17 cellular contexts compared by ENCODE assay signal in the genomic region with DNA sequence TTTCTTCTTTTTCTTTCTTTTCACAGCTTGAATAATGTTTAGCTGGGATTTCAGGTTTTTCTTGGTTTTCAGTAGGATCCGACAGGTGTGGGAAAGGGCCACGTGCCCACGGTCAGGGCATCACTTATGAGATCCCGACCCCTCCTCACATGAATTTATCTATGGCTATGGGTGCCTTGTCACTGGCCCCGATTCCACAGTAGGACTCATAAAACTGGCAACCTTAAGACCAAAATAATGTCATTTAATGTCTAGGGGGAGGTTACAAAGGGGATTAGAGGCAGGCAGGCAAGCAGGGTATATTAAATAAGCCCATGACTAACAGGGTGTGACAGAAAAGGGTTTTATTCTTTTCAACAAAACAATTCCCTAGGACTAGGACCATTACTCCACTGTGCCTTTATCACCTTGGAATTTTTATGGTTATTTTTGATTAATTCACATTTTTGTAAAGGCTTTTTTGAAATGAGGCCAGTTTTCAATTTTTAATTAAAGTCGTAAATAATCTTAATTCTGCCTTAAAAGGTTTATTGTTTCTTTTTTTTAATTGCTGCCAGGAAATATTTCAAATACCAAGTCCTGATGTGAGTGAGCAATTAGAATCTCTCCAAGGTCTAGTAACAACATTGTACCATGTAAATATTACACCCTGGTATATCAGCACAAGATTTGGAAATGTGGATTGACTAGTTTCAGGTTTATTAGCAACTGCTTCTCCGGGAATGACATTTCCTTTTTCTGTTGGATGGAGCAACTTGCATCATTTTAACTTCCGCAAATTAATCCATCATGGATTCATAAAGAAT.
DNase-seq lines count a peak whose midpoint lies in the region; ATAC-seq, FAIRE-seq and TF ChIP-seq lines count a peak whose summit lies in the region.
"Had no signal": no experiment of that assay in that cellular context is flagged by ENCODE, and none has a peak within 500 bp of the region (broad histone marks: within the 10 kb centered on the region; RNA-seq: fewer than 3 reads in every experiment).

No MANE protein-coding gene starts in this region.

- no peaks in the 10 kb centered on the region for H3K27me3 ChIP-seq in HAP-1 (ENCODE audit: low read depth)
- peaks cover 0 to 3% of the 10 kb centered on the region in 2 experiments for H3K27me3 ChIP-seq in endothelial cell of umbilical vein (ENCODE audit: control insufficient read depth in 2 of 2, insufficient read depth in 2 of 2, low read length in 2 of 2)
- no peaks in the 10 kb centered on the region for H3K27me3 ChIP-seq in neural progenitor cell
- H3K27me3 ChIP-seq: SJSA1 had no signal

- H3K4me1 ChIP-seq in HAP-1 (peaks cover 49% of the 10 kb centered on the region), endothelial cell of umbilical vein (ENCODE audit: control insufficient read depth, extremely low read depth, insufficient read depth, low read length) (no peaks in the 10 kb centered on the region), neural progenitor cell (peaks cover 35% of the 10 kb centered on the region)
- H3K4me1 ChIP-seq: SJSA1 had no signal

- H3K9me3 ChIP-seq in HAP-1 = no peaks in the 10 kb centered on the region
- H3K9me3 ChIP-seq in endothelial cell of umbilical vein (replicated peaks; ENCODE audit: control insufficient read depth, insufficient read depth, low read length) = no peaks in the 10 kb centered on the region
- no peaks in the 10 kb centered on the region for H3K9me3 ChIP-seq in neural progenitor cell (ENCODE audit: low read depth)
- H3K9me3 ChIP-seq: SJSA1 had no signal

- dilution Hi-C loops in endothelial cell of umbilical vein (cut with MboI; ENCODE audit: extremely low pct_ligation_motif_present, low sequenced_read_pairs) = no loop called here

- peak overlapping the region; percentile 12 for H3K4me3 Mint-ChIP-seq in neural progenitor cell
- no peak overlapping the region for H3K4me3 Mint-ChIP-seq in activated CD8-positive, alpha-beta T cell treated with anti-CD3 and anti-CD28 coated beads for 36 hours
- H3K4me3 Mint-ChIP-seq: GM23338, IgD-negative memory B cell had no signal

- no peaks in the 10 kb centered on the region for H4K20me1 ChIP-seq in endothelial cell of umbilical vein (replicated peaks; ENCODE audit: control insufficient read depth, extremely low read depth, insufficient read depth, low read length)
- H4K20me1 ChIP-seq in neural progenitor cell (ENCODE audit: low read depth) = no peaks in the 10 kb centered on the region

- POLR2A ChIA-PET in endothelial cell of umbilical vein (lab: Charles Lee) = no interaction called here
- POLR2A ChIA-PET in activated CD8-positive, alpha-beta T cell treated with anti-CD3 and anti-CD28 coated beads for 36 hours (lab: Charles Lee) = no interaction called here

- CTCF ChIA-PET in endothelial cell of umbilical vein (lab: Charles Lee) = no interaction called here
- CTCF ChIA-PET in activated CD8-positive, alpha-beta T cell treated with anti-CD3 and anti-CD28 coated beads for 36 hours (lab: Charles Lee) = no interaction called here

- DNase-seq in A172 (ENCODE audit: low spot score) (peak; percentile 77), HAP-1 (ENCODE audit: low spot score in 2 of 2) (peak; percentile 65 to 97), endothelial cell of umbilical vein (ENCODE audit: low read depth, low spot score) (no peak), neural progenitor cell (ENCODE audit: low spot score) (no peak), DMS53 treated with DMSO at 0.1 percent for 48 hours (lab: John Stamatoyannopoulos, UW; ENCODE audit: unreplicated experiment) (no peak)
- DNase-seq in activated CD8-positive, alpha-beta T cell treated with anti-CD3 and anti-CD28 coated beads for 36 hours = no peak
- DNase-seq: NCI-H187 treated with DMSO at 0.1 percent for 48 hours had no signal

- H3K36me3 Mint-ChIP-seq in neural progenitor cell = peaks cover 45% of the 10 kb centered on the region
- no peaks in the 10 kb centered on the region for H3K36me3 Mint-ChIP-seq in activated CD8-positive, alpha-beta T cell treated with anti-CD3 and anti-CD28 coated beads for 36 hours (ENCODE audit: low read depth)
- H3K36me3 Mint-ChIP-seq: IgD-negative memory B cell had no signal

- no peak for TF ChIP-seq CTCF in endothelial cell of umbilical vein (IDR thresholded peaks at IDR 0.05; ENCODE audit: extremely low read depth in 1 of 2, insufficient read depth in 1 of 2, low read depth in 1 of 2, low read length in 2 of 2)
- no peak for TF ChIP-seq CTCF in neural progenitor cell (IDR thresholded peaks at IDR 0.05)
- no peak for TF ChIP-seq CTCF in activated CD8-positive, alpha-beta T cell treated with anti-CD3 and anti-CD28 coated beads for 36 hours (IDR thresholded peaks at IDR 0.05)

- H2AFZ ChIP-seq in endothelial cell of umbilical vein (ENCODE audit: low read depth, low read length) (no peak overlapping the region), neural progenitor cell (replicated peaks) (no peak overlapping the region)
- H2AFZ ChIP-seq: GM23338 had no signal

- H3K4me1 Mint-ChIP-seq in neural progenitor cell = peaks cover 58% of the 10 kb centered on the region
- H3K4me1 Mint-ChIP-seq in activated CD8-positive, alpha-beta T cell treated with anti-CD3 and anti-CD28 coated beads for 36 hours (ENCODE audit: low read depth) = peaks cover 15% of the 10 kb centered on the region
- H3K4me1 Mint-ChIP-seq: IgD-negative memory B cell had no signal

- H3K27me3 Mint-ChIP-seq in neural progenitor cell (ENCODE audit: insufficient read depth, low read depth) = peaks cover 4% of the 10 kb centered on the region
- peaks cover 1% of the 10 kb centered on the region for H3K27me3 Mint-ChIP-seq in activated CD8-positive, alpha-beta T cell treated with anti-CD3 and anti-CD28 coated beads for 36 hours

- H3K79me2 ChIP-seq in endothelial cell of umbilical vein (ENCODE audit: control insufficient read depth, insufficient read depth, low read length) (no peaks in the 10 kb centered on the region), neural progenitor cell (ENCODE audit: low read depth) (no peaks in the 10 kb centered on the region)

- intact Hi-C loops in endothelial cell of umbilical vein (cut with micrococcal nuclease) = no loop called here
- intact Hi-C loops in activated CD8-positive, alpha-beta T cell treated with anti-CD3 and anti-CD28 coated beads for 36 hours (cut with micrococcal nuclease) = no loop called here

- H3K4me2 ChIP-seq in endothelial cell of umbilical vein (ENCODE audit: insufficient read depth, low read length) (no peak overlapping the region), neural progenitor cell (peak overlapping the region; percentile 39)
- H3K4me2 ChIP-seq: GM23338 had no signal

- H3K36me3 ChIP-seq in HAP-1 (replicated peaks) (no peaks in the 10 kb centered on the region), endothelial cell of umbilical vein (ENCODE audit: control insufficient read depth in 2 of 2, extremely low read depth in 1 of 2, insufficient read depth in 2 of 2, low read length in 2 of 2) (no peaks in the 10 kb centered on the region), neural progenitor cell (peaks cover 20% of the 10 kb centered on the region)
- H3K36me3 ChIP-seq: SJSA1 had no signal

- in situ Hi-C loops in HAP-1 (cut with MboI; ENCODE audit: low sequenced_read_pairs) = no loop called here

- peaks cover 8% of the 10 kb centered on the region for H3F3A ChIP-seq in neural progenitor cell (ENCODE audit: low read depth)

- H3K27ac Mint-ChIP-seq in neural progenitor cell = peak overlapping the region; percentile 91
- H3K27ac Mint-ChIP-seq in activated CD8-positive, alpha-beta T cell treated with anti-CD3 and anti-CD28 coated beads for 36 hours = no peak overlapping the region
- H3K27ac Mint-ChIP-seq: GM23338, IgD-negative memory B cell had no signal

- no TSS peak for BruUV-seq in endothelial cell of umbilical vein (replicated peaks; lab: Mats Ljungman, UMichigan)

- ATAC-seq in HG02763 (IDR thresholded peaks at IDR 0.05; ENCODE audit: unreplicated experiment) (no peak), GM21576 (IDR thresholded peaks at IDR 0.05; ENCODE audit: unreplicated experiment) (no peak)
- no peak for ATAC-seq in activated CD8-positive, alpha-beta T cell treated with anti-CD3 and anti-CD28 coated beads for 36 hours
- ATAC-seq: GM23338 had no signal

- no peak for TF ChIP-seq POLR2A in endothelial cell of umbilical vein (IDR thresholded peaks at IDR 0.05; ENCODE audit: low read depth, low read length)

- H3K4me3 ChIP-seq in HAP-1 = no peak overlapping the region
- H3K4me3 ChIP-seq in endothelial cell of umbilical vein (replicated peaks in 1 of 3; ENCODE audit: insufficient read depth in 1 of 3, low read depth in 1 of 3, low read length in 3 of 3) = no peak overlapping the region
- H3K4me3 ChIP-seq in neural progenitor cell = no peak overlapping the region
- H3K4me3 ChIP-seq: GM23338, SJSA1 had no signal

- no peak overlapping the region for H3K9ac ChIP-seq in endothelial cell of umbilical vein (replicated peaks; ENCODE audit: extremely low read depth, insufficient read depth, low read length)
- H3K9ac ChIP-seq in neural progenitor cell = no peak overlapping the region

- peak; percentile 33 for FAIRE-seq in endothelial cell of umbilical vein (lab: Jason Lieb, UNC)
- FAIRE-seq: A204.1, HTR-8/SVneo had no signal

- H3K9me3 Mint-ChIP-seq in neural progenitor cell = peaks cover 4% of the 10 kb centered on the region
- no peaks in the 10 kb centered on the region for H3K9me3 Mint-ChIP-seq in activated CD8-positive, alpha-beta T cell treated with anti-CD3 and anti-CD28 coated beads for 36 hours
- H3K9me3 Mint-ChIP-seq: GM23338 had no signal

- H3K9me1 ChIP-seq in endothelial cell of umbilical vein (replicated peaks; ENCODE audit: control insufficient read depth, extremely low read depth, insufficient read depth, low read length) = no peaks in the 10 kb centered on the region

- H3K27ac ChIP-seq in endothelial cell of umbilical vein (ENCODE audit: insufficient read depth, low read depth, low read length) = no peak overlapping the region
- H3K27ac ChIP-seq in neural progenitor cell = peak overlapping the region; percentile 35
- H3K27ac ChIP-seq: C4-2B, HL-60, RWPE1, SJSA1 had no signal

TF ChIP-seq in endothelial cell of umbilical vein, 7 proteins besides CTCF, POLR2A, EP300 and RAD21:
- TF ChIP-seq FOS (IDR thresholded peaks at IDR 0.05; ENCODE audit: borderline replicate concordance, insufficient read depth, low read length) (no peak), POLR2AphosphoS5 (IDR thresholded peaks at IDR 0.05; ENCODE audit: insufficient read depth, low read depth, low read length) (no peak), GATA2 (IDR thresholded peaks at IDR 0.05; ENCODE audit: insufficient read depth, insufficient read length, low read depth, low read length) (no peak), EZH2 (IDR thresholded peaks at IDR 0.05; ENCODE audit: borderline replicate concordance, low read depth, low read length, severe bottlenecking) (no peak), JUN (IDR thresholded peaks at IDR 0.05; ENCODE audit: borderline replicate concordance, insufficient read depth, insufficient read length, low read depth) (no peak), MYC (IDR thresholded peaks at IDR 0.05; ENCODE audit: low read depth, low read length) (no peak)
- TF ChIP-seq, protein P1, sequence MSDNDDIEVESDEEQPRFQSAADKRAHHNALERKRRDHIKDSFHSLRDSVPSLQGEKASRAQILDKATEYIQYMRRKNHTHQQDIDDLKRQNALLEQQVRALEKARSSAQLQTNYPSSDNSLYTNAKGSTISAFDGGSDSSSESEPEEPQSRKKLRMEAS (IDR thresholded peaks at IDR 0.05; ENCODE audit: insufficient read depth, insufficient read length) = no peak
TF ChIP-seq in endothelial cell of umbilical vein: peak in this region for 0.

Comparison
In these comparisons a context has a peak if more than half of its experiments do, and no peak if none do; other contexts are left out.
1. DNase-seq: peak in A172 (single experiment) and HAP-1 (2 of 2); none in endothelial cell of umbilical vein (single experiment), neural progenitor cell (single experiment), DMS53 treated with DMSO at 0.1 percent for 48 hours (single experiment) and activated CD8-positive, alpha-beta T cell treated with anti-CD3 and anti-CD28 coated beads for 36 hours (single experiment).